In genomic region chr1:28185071-28185470, GRCh38 we compare ENCODE assay signal across 24 cellular contexts. TPM values are rescaled to one million over a fixed set of nuclear protein-coding genes. Genes with fewer than 3 reads are reported as not detected.
DNase-seq lines count a peak whose midpoint lies in the region; ATAC-seq and TF ChIP-seq lines count a peak whose summit lies in the region.
"Had no signal": no experiment of that assay in that cellular context is flagged by ENCODE, and none has a peak within 500 bp of the region (broad histone marks: within the 10 kb centered on the region; RNA-seq: fewer than 3 reads in every experiment).

No MANE protein-coding gene starts in this region.

- intact Hi-C loops in left colon (cut with DNase I, micrococcal nuclease) (no loop called here), sigmoid colon (cut with DNase I) (no loop called here), left ventricle myocardium inferior (cut with micrococcal nuclease) (no loop called here)

- no peak overlapping the region for H3K27ac ChIP-seq in HEK293 (ENCODE audit: extremely low read depth, low read depth, low read length)
- H3K27ac ChIP-seq in sigmoid colon, result no peak overlapping the region
- H3K27ac ChIP-seq in left ventricle myocardium inferior (replicated peaks), result no peak overlapping the region
- H3K27ac ChIP-seq: BLaER1 treated with 17β-estradiol and CSF1 and Interleukin-3, amounts not matched to agents 10 nM and 100 nM; C4-2B had no signal

- no peak for TF ChIP-seq EP300 in sigmoid colon (IDR thresholded peaks at IDR 0.05)

- no peak for TF ChIP-seq POLR2A in sigmoid colon (IDR thresholded peaks at IDR 0.05)

- WGBS in sigmoid colon, 2 donors, result 75 to 91% methylated on average over 1 of the region's 1 CpG

- H3K4me3 ChIP-seq in HEK293 (ENCODE audit: low read depth, low read length) (no peak overlapping the region), LNCaP clone FGC (ENCODE audit: low read depth, low read length) (no peak overlapping the region), sigmoid colon (no peak overlapping the region), left ventricle myocardium inferior (no peak overlapping the region)
- H3K4me3 ChIP-seq: BLaER1 treated with 17β-estradiol and CSF1 and Interleukin-3, amounts not matched to agents 10 nM and 100 nM; GM12878 had no signal

- H3K27ac Mint-ChIP-seq in activated naive CD8-positive, alpha-beta T cell treated with anti-CD3 and anti-CD28 coated beads for 36 hours, result no peak overlapping the region
- H3K27ac Mint-ChIP-seq: CD4-positive, alpha-beta memory T cell; CD4-positive, CD25-positive, alpha-beta regulatory T cell had no signal

- H3K36me3 ChIP-seq in HEK293 (ENCODE audit: control insufficient read depth in 2 of 2, insufficient read depth in 1 of 2, low read length in 2 of 2) (no peaks in the 10 kb centered on the region), sigmoid colon (no peaks in the 10 kb centered on the region), left ventricle myocardium inferior (no peaks in the 10 kb centered on the region)
- H3K36me3 ChIP-seq: BLaER1 treated with 17β-estradiol and CSF1 and Interleukin-3, amounts not matched to agents 10 nM and 100 nM had no signal

- H3K27me3 Mint-ChIP-seq in activated naive CD8-positive, alpha-beta T cell treated with anti-CD3 and anti-CD28 coated beads for 36 hours, result peaks cover 24% of the 10 kb centered on the region
- H3K27me3 Mint-ChIP-seq: CD4-positive, alpha-beta memory T cell had no signal

- no peaks in the 10 kb centered on the region for H3K4me1 ChIP-seq in HEK293 (ENCODE audit: control insufficient read depth, insufficient read depth, low read length)
- no peaks in the 10 kb centered on the region for H3K4me1 ChIP-seq in sigmoid colon
- no peaks in the 10 kb centered on the region for H3K4me1 ChIP-seq in left ventricle myocardium inferior

- no peak overlapping the region for H3K4me3 Mint-ChIP-seq in activated naive CD8-positive, alpha-beta T cell treated with anti-CD3 and anti-CD28 coated beads for 36 hours
- H3K4me3 Mint-ChIP-seq: CD4-positive, alpha-beta memory T cell; CD4-positive, CD25-positive, alpha-beta regulatory T cell; CD8-positive, alpha-beta memory T cell had no signal

- peaks cover 12% of the 10 kb centered on the region for H3K4me1 Mint-ChIP-seq in activated naive CD8-positive, alpha-beta T cell treated with anti-CD3 and anti-CD28 coated beads for 36 hours

- POLR2A ChIA-PET in HEK293 (lab: Yijun Ruan, JAX), result no interaction called here

- no peak for TF ChIP-seq CTCF in HEK293 (tag by site-specific recombination; IDR thresholded peaks at IDR 0.05)
- no peak for TF ChIP-seq CTCF in LNCaP clone FGC (IDR thresholded peaks at IDR 0.05; ENCODE audit: control insufficient read depth, extremely low read depth, insufficient read depth)
- TF ChIP-seq CTCF in sigmoid colon (IDR thresholded peaks at IDR 0.05), result no peak
- TF ChIP-seq CTCF in left ventricle myocardium inferior (IDR thresholded peaks at IDR 0.05; ENCODE audit: borderline replicate concordance), result no peak

- ATAC-seq in left colon (peak; percentile 56), HG03354 (IDR thresholded peaks at IDR 0.05; ENCODE audit: poor library complexity, severe bottlenecking, unreplicated experiment) (no peak)
- ATAC-seq: GM12878 had no signal

- CTCF ChIA-PET in HEK293 (lab: Yijun Ruan, JAX), result interaction anchor here (0.6 kb wide), 1 partner anchor 19 kb away, joined by 5 read pairs; no protein-coding TSS in a partner anchor

- H3K9me3 ChIP-seq in HEK293 (ENCODE audit: control insufficient read depth, insufficient read depth, low read depth, low read length) (no peaks in the 10 kb centered on the region), sigmoid colon (no peaks in the 10 kb centered on the region), left ventricle myocardium inferior (replicated peaks) (no peaks in the 10 kb centered on the region)
- H3K9me3 ChIP-seq: BLaER1 treated with 17β-estradiol and CSF1 and Interleukin-3, amounts not matched to agents 10 nM and 100 nM had no signal

- H3K27me3 ChIP-seq in sigmoid colon, result no peaks in the 10 kb centered on the region
- no peaks in the 10 kb centered on the region for H3K27me3 ChIP-seq in left ventricle myocardium inferior (ENCODE audit: low read depth)
- H3K27me3 ChIP-seq: BLaER1 treated with 17β-estradiol and CSF1 and Interleukin-3, amounts not matched to agents 10 nM and 100 nM had no signal

- peak; percentile 11 for DNase-seq in LNCaP clone FGC (ENCODE audit: low read depth)
- DNase-seq in left colon, result no peak
- DNase-seq in sigmoid colon, result peak; percentile 2
- no peak for DNase-seq in left ventricle myocardium inferior
- DNase-seq in stimulated activated CD4-positive, alpha-beta T cell treated with anti-CD3 and anti-CD28 coated beads, Interleukin-4, amount 100 ng/mL, for 24 hours, result no peak
- no peak for DNase-seq in activated naive CD8-positive, alpha-beta T cell treated with anti-CD3 and anti-CD28 coated beads for 36 hours
- DNase-seq: 8988T; ACHN; CD4-positive, alpha-beta memory T cell; CD4-positive, CD25-positive, alpha-beta regulatory T cell; CD8-positive, alpha-beta memory T cell; COR-L47; DMS 273 treated with DMSO at 0.1 percent for 48 hours; DMS153; DMS53; DMS79; DND-41; EL; GDM1 had no signal

- peaks cover 5% of the 10 kb centered on the region for H3K36me3 Mint-ChIP-seq in activated naive CD8-positive, alpha-beta T cell treated with anti-CD3 and anti-CD28 coated beads for 36 hours
- H3K36me3 Mint-ChIP-seq: CD4-positive, alpha-beta memory T cell; CD4-positive, CD25-positive, alpha-beta regulatory T cell had no signal

- H3K9me3 Mint-ChIP-seq in activated naive CD8-positive, alpha-beta T cell treated with anti-CD3 and anti-CD28 coated beads for 36 hours, result peaks cover 1% of the 10 kb centered on the region
- H3K9me3 Mint-ChIP-seq: CD4-positive, alpha-beta memory T cell; CD4-positive, CD25-positive, alpha-beta regulatory T cell; CD8-positive, alpha-beta memory T cell had no signal

TF ChIP-seq in HEK293, 187 proteins besides CTCF, POLR2A, EP300 and RAD21:
- TF ChIP-seq ZNF24 (tag by site-specific recombination; IDR thresholded peaks at IDR 0.05) (peak; percentile 25; the same call in 1 of the 2 replicates), ZNF211 (tag by site-specific recombination; IDR thresholded peaks at IDR 0.05; ENCODE audit: low read depth) (no peak)

RNA-seq across cellular contexts. Expression of gene PTAFR, which starts 8.6 kb away (rescaled TPM):
- 1 to 10 TPM; 2.4 to 3.7 TPM for total RNA-seq in left colon
- 1 to 10 TPM; 4.1 to 8.0 (median 4.7) TPM for total RNA-seq in sigmoid colon
- 1 to 10 TPM; 1.8 to 9.9 (median 4.2) TPM for polyA plus RNA-seq in sigmoid colon
- total RNA-seq in left ventricle myocardium inferior, result 1.5 TPM
- total RNA-seq in activated naive CD8-positive, alpha-beta T cell treated with anti-CD3 and anti-CD28 coated beads for 36 hours, result under 1 TPM; 0.22 to 0.29 TPM

RNA-seq across cellular contexts. Expression of gene DNAJC8, which starts 47.8 kb away (rescaled TPM):
- total RNA-seq in left colon (10 to 100 TPM; 45.7 to 48.6 TPM), sigmoid colon (10 to 100 TPM; 87.8 to 94.3 (median 94.2) TPM), left ventricle myocardium inferior (55.3 TPM)
- polyA plus RNA-seq in sigmoid colon, result 10 to 100 TPM; 64.5 to 79.3 (median 73.2) TPM
- 100 to 1,000 TPM; 109 to 121 TPM for total RNA-seq in activated naive CD8-positive, alpha-beta T cell treated with anti-CD3 and anti-CD28 coated beads for 36 hours

RNA-seq across cellular contexts. Expression of gene ATP5IF1, which starts 50.9 kb away (rescaled TPM):
- total RNA-seq in left colon (100 to 1,000 TPM; 251 to 302 TPM), sigmoid colon (100 to 1,000 TPM; 167 to 260 (median 205) TPM), left ventricle myocardium inferior (430 TPM)
- 1,000 to 10,000 TPM in 1 of 3 donors, 100 to 1,000 TPM in 2; 663 to 1,120 (median 759) TPM for polyA plus RNA-seq in sigmoid colon
- 100 to 1,000 TPM; 180 to 197 TPM for total RNA-seq in activated naive CD8-positive, alpha-beta T cell treated with anti-CD3 and anti-CD28 coated beads for 36 hours

Comparison
In these comparisons a context has a peak if more than half of its experiments do, and no peak if none do; other contexts are left out.
1. DNase-seq: peak in LNCaP clone FGC (single experiment) and sigmoid colon (single experiment); none in left colon (0 of 2), left ventricle myocardium inferior (single experiment), stimulated activated CD4-positive, alpha-beta T cell treated with anti-CD3 and anti-CD28 coated beads, Interleukin-4, amount 100 ng/mL, for 24 hours (single experiment) and activated naive CD8-positive, alpha-beta T cell treated with anti-CD3 and anti-CD28 coated beads for 36 hours (single experiment).